In genomic region chr1:63674238-63674864, GRCh38 we compare ENCODE assay signal across 7 cellular contexts.
DNase-seq lines count a peak whose midpoint lies in the region; ATAC-seq and TF ChIP-seq lines count a peak whose summit lies in the region.

No MANE protein-coding gene starts in this region.

- no peak overlapping the region for H3K27ac Mint-ChIP-seq in CD14-positive monocyte

- H3K4me3 ChIP-seq in body of pancreas (no peak overlapping the region), spleen (no peak overlapping the region)

- no peaks in the 10 kb centered on the region for H3K4me1 Mint-ChIP-seq in CD14-positive monocyte

- no peaks in the 10 kb centered on the region for H3K9me3 ChIP-seq in body of pancreas
- peaks cover 0 to 5% (median 0%) of the 10 kb centered on the region in 8 donors for H3K9me3 ChIP-seq in spleen

- H3K4me3 Mint-ChIP-seq in CD14-positive monocyte = no peak overlapping the region

- POLR2A ChIA-PET in HEK293T (lab: Yijun Ruan, JAX) = no interaction called here

- CTCF ChIA-PET in HEK293T (lab: Yijun Ruan, JAX) = interaction anchor here (0.5 to 2.7 kb wide), 25 partner anchors 9 to 1457 kb away, joined by 3 to 18 read pairs (median 4); no protein-coding TSS in a partner anchor

- intact Hi-C loops in body of pancreas (cut with DNase I) (loop anchor here (10.0 kb wide), 1 partner anchor 60 kb away; no protein-coding TSS in a partner anchor), spleen (cut with DNase I; ENCODE audit: low total_unique reads) (loop anchor here (10.0 kb wide), 1 partner anchor 570 kb away; no protein-coding TSS in a partner anchor), CD14-positive monocyte (cut with micrococcal nuclease) (no loop called here)

- peaks cover 0 to 2% (median 1%) of the 10 kb centered on the region in 7 donors for H3K9me3 Mint-ChIP-seq in CD14-positive monocyte

- H3K36me3 ChIP-seq in body of pancreas (replicated peaks in 1 of 2; ENCODE audit: insufficient read depth in 1 of 2, low read depth in 2 of 2) (no peaks in the 10 kb centered on the region), spleen (no peaks in the 10 kb centered on the region)

- peaks cover 0 to 2% (median 0%) of the 10 kb centered on the region in 3 donors for H3K27me3 Mint-ChIP-seq in CD14-positive monocyte (ENCODE audit: low read depth in 3 of 3)

- peak overlapping the region; percentile 57 to 84 (median 70) for H3K27ac ChIP-seq in body of pancreas
- H3K27ac ChIP-seq in spleen = no peak overlapping the region

- peaks cover 44% of the 10 kb centered on the region for H3K4me1 ChIP-seq in body of pancreas
- H3K4me1 ChIP-seq in spleen = no peaks in the 10 kb centered on the region

- peak; percentile 95 for ATAC-seq in body of pancreas

- peak in 1 of 3 donors; percentile 12 for TF ChIP-seq POLR2A in body of pancreas (IDR thresholded peaks at IDR 0.05)
- TF ChIP-seq POLR2A in spleen (IDR thresholded peaks at IDR 0.05) = no peak

- H3K36me3 Mint-ChIP-seq in CD14-positive monocyte = no peaks in the 10 kb centered on the region

- no peaks in the 10 kb centered on the region for H3K27me3 ChIP-seq in body of pancreas
- no peaks in the 10 kb centered on the region for H3K27me3 ChIP-seq in spleen (replicated peaks in 1 of 7)

- DNase-seq in HEK293T (ENCODE audit: extremely low spot score) (peak; percentile 89), NCI-H226 (peak; percentile 83), body of pancreas (peak; percentile 93 to 97 (median 96)), iPS-NIHi7 (ENCODE audit: extremely low spot score) (peak; percentile 94), spleen (no peak), CD14-positive monocyte (ENCODE audit: low spot score) (no peak)

- WGBS in body of pancreas, 2 donors = 15 to 20% methylated on average over 6 to 9 of the region's 9 CpGs
- 56 to 78% (median 68%) methylated on average over 6 to 9 of the region's 9 CpGs for WGBS in spleen, 5 donors

- peak; percentile 61 for TF ChIP-seq CTCF in GM12873 (IDR thresholded peaks at IDR 0.05; ENCODE audit: insufficient read depth, low read depth, low read length, missing control alignments)
- TF ChIP-seq CTCF in body of pancreas (IDR thresholded peaks at IDR 0.05) = peak; percentile 36 to 94 (median 89)
- TF ChIP-seq CTCF in spleen (IDR thresholded peaks at IDR 0.05 in 8 of 11, conservative IDR thresholded peaks at IDR 0.05 in 3 of 11) = peak in 10 of 11 experiments; percentile 24 to 71 (median 52)
- no peak for TF ChIP-seq CTCF in CD14-positive monocyte (IDR thresholded peaks at IDR 0.05)

TF ChIP-seq in HEK293T, 16 proteins besides CTCF, POLR2A, EP300 and RAD21:
- no peak for TF ChIP-seq L3MBTL2 (conservative IDR thresholded peaks at IDR 0.05)
- TF ChIP-seq HDGF (IDR thresholded peaks at IDR 0.05; ENCODE audit: borderline replicate concordance) = no peak
- TF ChIP-seq BHLHE40 (IDR thresholded peaks at IDR 0.05; ENCODE audit: borderline replicate concordance) = no peak
- no peak for TF ChIP-seq SP1 (IDR thresholded peaks at IDR 0.05)
- no peak for TF ChIP-seq ARNT (IDR thresholded peaks at IDR 0.05)
- TF ChIP-seq FOXM1 (IDR thresholded peaks at IDR 0.05; ENCODE audit: borderline replicate concordance) = no peak

Comparison
In these comparisons a context has a peak if more than half of its experiments do, and no peak if none do; other contexts are left out.
1. DNase-seq: peak in HEK293T (single experiment), NCI-H226 (single experiment), body of pancreas (4 of 4) and iPS-NIHi7 (single experiment); none in spleen (single experiment) and CD14-positive monocyte (single experiment).
2. H3K27ac ChIP-seq: peak in body of pancreas (4 of 4); none in spleen (0 of 8).
3. intact Hi-C loops: an anchor here in body of pancreas (10.0 kb wide) and spleen (10.0 kb wide); none called in CD14-positive monocyte.